ENCODE assay signal across 17 cellular contexts in the genomic region with DNA sequence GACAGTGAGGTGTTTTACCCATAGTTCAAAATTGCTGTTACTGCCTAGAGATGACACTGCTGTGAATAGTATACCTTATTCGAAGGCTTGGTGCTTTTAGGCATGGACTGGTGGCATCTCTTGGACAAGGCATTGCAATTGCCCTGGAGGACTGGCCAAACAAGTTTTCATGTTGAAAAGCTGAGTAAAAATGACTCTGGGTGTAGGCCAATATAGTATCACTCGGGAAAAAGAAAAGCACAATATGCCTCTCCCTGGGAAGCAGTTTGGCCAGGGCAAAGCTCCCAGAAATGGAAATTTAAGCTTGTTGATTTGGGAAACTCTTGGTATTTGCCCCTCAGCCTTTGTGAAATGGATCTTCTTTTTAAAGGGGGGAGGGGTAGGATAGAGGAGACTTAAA. TPM values are rescaled to one million over a fixed set of nuclear protein-coding genes. Genes with fewer than 3 reads are reported as not detected.
A peak's percentile ranks its signal among the peaks of the same experiment; 100 is the strongest.
DNase-seq lines count a peak whose midpoint lies in the region; ATAC-seq, FAIRE-seq and TF ChIP-seq lines count a peak whose summit lies in the region.
"Had no signal": no experiment of that assay in that cellular context is flagged by ENCODE, and none has a peak within 500 bp of the region (broad histone marks: within the 10 kb centered on the region; RNA-seq: fewer than 3 reads in every experiment).

No MANE protein-coding gene starts in this region.

- H3K9me3 ChIP-seq in right lobe of liver (no peaks in the 10 kb centered on the region), HepG2 (ENCODE audit: low read length) (no peaks in the 10 kb centered on the region)
- H3K9me3 ChIP-seq: testis had no signal

- no peak overlapping the region for H3K9ac ChIP-seq in HepG2 (ENCODE audit: insufficient read depth, low read depth, low read length)

- 38% methylated on average over 2 of the region's 2 CpGs for WGBS in right lobe of liver (ENCODE audit: insufficient coverage, low coverage, low lambda C conversion rate, missing lambda C conversion rate)
- 100% methylated on average over 2 of the region's 2 CpGs for WGBS in HepG2 (ENCODE audit: low lambda C conversion rate)

- no peak for TF ChIP-seq RAD21 in HepG2 (CRISPR knock-in tag; IDR thresholded peaks at IDR 0.05)

- no peak overlapping the region for H2AFZ ChIP-seq in HepG2 (ENCODE audit: low read length)

- H3K27me3 ChIP-seq in right lobe of liver (no peaks in the 10 kb centered on the region), HepG2 (ENCODE audit: control insufficient read depth in 1 of 2, insufficient read depth in 2 of 2, low read length in 2 of 2) (no peaks in the 10 kb centered on the region)
- H3K27me3 ChIP-seq: testis had no signal

- H3K36me3 ChIP-seq in right lobe of liver (no peaks in the 10 kb centered on the region), HepG2 (replicated peaks in 1 of 2; ENCODE audit: control insufficient read depth in 1 of 2, insufficient read depth in 2 of 2, low read length in 2 of 2) (peaks cover 0 to 8% of the 10 kb centered on the region in 2 experiments; a peak in 3 of 5 replicates)

- peaks cover 11% of the 10 kb centered on the region for H3K36me3 Mint-ChIP-seq in activated T-helper 17 cell treated with anti-CD3 and anti-CD28 coated beads, Interleukin-2, amount 50 U/mL, for 72 hours (ENCODE audit: low read depth)
- H3K36me3 Mint-ChIP-seq in type B pancreatic cell = peaks cover 20% of the 10 kb centered on the region

- POLR2A ChIA-PET in HepG2 (lab: Yijun Ruan, JAX) = no interaction called here

- TF ChIP-seq EP300 in HepG2 (IDR thresholded peaks at IDR 0.05; ENCODE audit: low read depth in 2 of 2, low read length in 2 of 2) = no peak
- no peak for TF ChIP-seq EP300 in HepG2 (CRISPR knock-in tag; IDR thresholded peaks at IDR 0.05; ENCODE audit: borderline replicate concordance)

- peak; percentile 21 to 42 (median 37) for ATAC-seq in right lobe of liver
- no peak for ATAC-seq in HepG2
- ATAC-seq in activated T-helper 17 cell treated with anti-CD3 and anti-CD28 coated beads, Interleukin-2, amount 50 U/mL, for 72 hours (replicated peaks) = no peak
- peak; percentile 63 for ATAC-seq in left colon
- ATAC-seq in HG02973 (IDR thresholded peaks at IDR 0.05; ENCODE audit: unreplicated experiment) = no peak
- ATAC-seq in HG02981 (IDR thresholded peaks at IDR 0.05; ENCODE audit: unreplicated experiment) = no peak

- no peaks in the 10 kb centered on the region for H4K20me1 ChIP-seq in HepG2 (ENCODE audit: insufficient read depth, low read length)

- peaks cover 39% of the 10 kb centered on the region for H3K79me2 ChIP-seq in HepG2 (ENCODE audit: insufficient read depth, low read length)

- TF ChIP-seq CTCF in right lobe of liver (IDR thresholded peaks at IDR 0.05) (no peak), HepG2 (CRISPR knock-in tag; IDR thresholded peaks at IDR 0.05) (no peak), type B pancreatic cell (conservative IDR thresholded peaks at IDR 0.05) (no peak)

- FAIRE-seq in HepG2 (lab: Jason Lieb, UNC) = no peak
- FAIRE-seq: H54, islet of Langerhans had no signal

- CTCF ChIA-PET in HepG2 (lab: Yijun Ruan, JAX; ENCODE audit: low intra/inter-chr PET ratio, low total read pairs) = no interaction called here

- H3K9me3 Mint-ChIP-seq in activated T-helper 17 cell treated with anti-CD3 and anti-CD28 coated beads, Interleukin-2, amount 50 U/mL, for 72 hours = no peaks in the 10 kb centered on the region
- no peaks in the 10 kb centered on the region for H3K9me3 Mint-ChIP-seq in type B pancreatic cell
- H3K9me3 Mint-ChIP-seq: activated CD4-positive, alpha-beta memory T cell treated with anti-CD3 and anti-CD28 coated beads for 36 hours had no signal

- H3K27ac ChIP-seq in right lobe of liver (peak overlapping the region in 1 of 3 donors; percentile 14), HepG2 (ENCODE audit: extremely low read length, insufficient read depth, low read length) (no peak overlapping the region)
- H3K27ac ChIP-seq: testis had no signal

- no peak overlapping the region for H3K4me3 ChIP-seq in right lobe of liver
- no peak overlapping the region for H3K4me3 ChIP-seq in HepG2 (replicated peaks in 1 of 3; ENCODE audit: insufficient read depth in 1 of 3, low read depth in 2 of 3, low read length in 3 of 3)
- H3K4me3 ChIP-seq: testis had no signal

- in situ Hi-C loops in HepG2 (cut with HindIII; ENCODE audit: extremely low pct_ligation_motif_present, low pct_unique_long_range_greater_than_20kb) = no loop called here

- BruUV-seq in HepG2 (replicated peaks; lab: Mats Ljungman, UMichigan) = no TSS peak

- DNase-seq in right lobe of liver (no peak), HepG2 (ENCODE audit: low spot score) (no peak), left colon (no peak), type B pancreatic cell (ENCODE audit: extremely low spot score, unreplicated experiment) (no peak), NCI-H526 treated with DMSO at 0.1 percent for 48 hours (lab: John Stamatoyannopoulos, UW) (no peak)
- DNase-seq: activated CD4-positive, alpha-beta memory T cell treated with anti-CD3 and anti-CD28 coated beads for 36 hours; activated gamma-delta T cell treated with Interleukin-2 at 50 U/mL for 16 hours; NCI-H1694 treated with DMSO at 0.1 percent for 48 hours; NCI-H524 treated with DMSO at 0.1 percent for 48 hours; stimulated activated CD4-positive, alpha-beta T cell treated with anti-CD3 and anti-CD28 coated beads, Interleukin-15, amount 100 ng/mL, for 24 hours; T-helper 9 cell; testis had no signal

- TF ChIP-seq POLR2A in right lobe of liver (IDR thresholded peaks at IDR 0.05) = no peak
- TF ChIP-seq POLR2A in HepG2 (IDR thresholded peaks at IDR 0.05; ENCODE audit: insufficient read depth in 1 of 2, low read depth in 2 of 2, low read length in 2 of 2) = no peak

- H3K27me3 Mint-ChIP-seq in activated T-helper 17 cell treated with anti-CD3 and anti-CD28 coated beads, Interleukin-2, amount 50 U/mL, for 72 hours = no peaks in the 10 kb centered on the region
- H3K27me3 Mint-ChIP-seq in type B pancreatic cell = no peaks in the 10 kb centered on the region
- H3K27me3 Mint-ChIP-seq: activated CD4-positive, alpha-beta memory T cell treated with anti-CD3 and anti-CD28 coated beads for 36 hours had no signal

- H3K4me2 ChIP-seq in HepG2 (ENCODE audit: low read depth, low read length) = no peak overlapping the region

- H3K27ac Mint-ChIP-seq in activated T-helper 17 cell treated with anti-CD3 and anti-CD28 coated beads, Interleukin-2, amount 50 U/mL, for 72 hours = no peak overlapping the region
- peak overlapping the region; percentile 94 for H3K27ac Mint-ChIP-seq in type B pancreatic cell
- H3K27ac Mint-ChIP-seq: activated CD4-positive, alpha-beta memory T cell treated with anti-CD3 and anti-CD28 coated beads for 36 hours had no signal

- H3K4me1 ChIP-seq in right lobe of liver (no peaks in the 10 kb centered on the region), HepG2 (ENCODE audit: insufficient read depth, low read length) (peaks cover 9% of the 10 kb centered on the region; the same call in 1 of the 2 replicates)

- intact Hi-C loops in right lobe of liver (cut with DNase I) (no loop called here), HepG2 (cut with micrococcal nuclease; ENCODE audit: unreplicated experiment) (no loop called here), left colon (cut with DNase I, micrococcal nuclease) (no loop called here)

- H3K4me1 Mint-ChIP-seq in activated T-helper 17 cell treated with anti-CD3 and anti-CD28 coated beads, Interleukin-2, amount 50 U/mL, for 72 hours = peaks cover 11% of the 10 kb centered on the region
- peaks cover 31% of the 10 kb centered on the region for H3K4me1 Mint-ChIP-seq in type B pancreatic cell (ENCODE audit: unreplicated experiment)

- H3K4me3 Mint-ChIP-seq in activated T-helper 17 cell treated with anti-CD3 and anti-CD28 coated beads, Interleukin-2, amount 50 U/mL, for 72 hours = peak overlapping the region; percentile 26
- H3K4me3 Mint-ChIP-seq in type B pancreatic cell = peak overlapping the region; percentile 52

TF ChIP-seq in HepG2, 621 proteins besides CTCF, POLR2A, EP300 and RAD21 (continues in another document):
- no peak for TF ChIP-seq TOE1 (CRISPR knock-in tag; IDR thresholded peaks at IDR 0.05)
- no peak for TF ChIP-seq MEIS1 (CRISPR knock-in tag; IDR thresholded peaks at IDR 0.05; ENCODE audit: borderline replicate concordance)
- TF ChIP-seq, protein P1, sequence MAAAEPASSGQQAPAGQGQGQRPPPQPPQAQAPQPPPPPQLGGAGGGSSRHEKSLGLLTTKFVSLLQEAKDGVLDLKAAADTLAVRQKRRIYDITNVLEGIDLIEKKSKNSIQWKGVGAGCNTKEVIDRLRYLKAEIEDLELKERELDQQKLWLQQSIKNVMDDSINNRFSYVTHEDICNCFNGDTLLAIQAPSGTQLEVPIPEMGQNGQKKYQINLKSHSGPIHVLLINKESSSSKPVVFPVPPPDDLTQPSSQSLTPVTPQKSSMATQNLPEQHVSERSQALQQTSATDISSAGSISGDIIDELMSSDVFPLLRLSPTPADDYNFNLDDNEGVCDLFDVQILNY (CRISPR knock-in tag; conservative IDR thresholded peaks at IDR 0.05) = no peak

RNA-seq across cellular contexts. Expression of a gene that starts 54.8 kb away (rescaled TPM):
- total RNA-seq in right lobe of liver = 10 to 100 TPM; 10.7 to 16.1 (median 13.5) TPM
- 8.9 and 9.1 TPM in 2 replicates for total RNA-seq in HepG2 (2016; rRNA removed; fragmentation: Illumina TruSeq; extraction: Trizol)
- 16.4 and 18.8 TPM in 2 replicates for total RNA-seq in HepG2 (2016; cell fraction: cytosol; rRNA removed; fragmentation: Illumina TruSeq; extraction: Trizol; ENCODE audit: low read depth)
- 7.5 and 8.4 TPM in 2 replicates for total RNA-seq in HepG2 (2016; cell fraction: insoluble cytoplasmic fraction; rRNA removed; fragmentation: Illumina TruSeq; extraction: Trizol)
- total RNA-seq in HepG2 (2016; cell fraction: membrane; rRNA removed; fragmentation: Illumina TruSeq; extraction: Trizol) = 9.1 and 10.8 TPM in 2 replicates
- 9.9 and 12.6 TPM in 2 replicates for total RNA-seq in HepG2 (2016; cell fraction: nucleus; rRNA removed; fragmentation: Illumina TruSeq; extraction: Trizol)
- polyA plus RNA-seq in HepG2 (2011; rRNA removed) = 9.9 and 11.5 TPM in 2 replicates
- polyA plus RNA-seq in HepG2 (2011; cell fraction: cytosol; rRNA removed) = 5.1 and 6.3 TPM in 2 replicates
- 8.3 and 14.7 TPM in 2 replicates for polyA plus RNA-seq in HepG2 (2011; cell fraction: nucleus; rRNA removed)
- polyA plus RNA-seq in HepG2 (2012) = 9.7 and 11.3 TPM in 2 replicates
- polyA plus RNA-seq in HepG2 (2016; cell fraction: cytosol; fragmentation: Illumina TruSeq; extraction: Trizol; ENCODE audit: low read depth) = 0.28 and 0.34 TPM in 2 replicates
- 6.2 and 8.7 TPM in 2 replicates for polyA plus RNA-seq in HepG2 (2016; cell fraction: insoluble cytoplasmic fraction; fragmentation: Illumina TruSeq; extraction: Trizol; ENCODE audit: low read depth)
- polyA plus RNA-seq in HepG2 (2016; cell fraction: membrane; fragmentation: Illumina TruSeq; extraction: Trizol; ENCODE audit: low read depth) = 1.2 and 1.5 TPM in 2 replicates
- 9.8 and 10.0 TPM in 2 replicates for polyA plus RNA-seq in HepG2 (2016; cell fraction: nucleus; fragmentation: Illumina TruSeq; extraction: Trizol; ENCODE audit: insufficient read depth, low read depth)
- 24.6 and 47.4 TPM in 2 replicates for polyA minus RNA-seq in HepG2 (2011; rRNA and poly(A)+ RNA removed; ENCODE audit: low replicate concordance)
- polyA minus RNA-seq in HepG2 (2011; cell fraction: cytosol; rRNA and poly(A)+ RNA removed) = 9.9 and 12.1 TPM in 2 replicates
- 19.3 and 20.1 TPM in 2 replicates for polyA minus RNA-seq in HepG2 (2011; cell fraction: nucleus; rRNA and poly(A)+ RNA removed)
- 10 to 100 TPM; 27.3 to 41.2 TPM for total RNA-seq in activated T-helper 17 cell treated with anti-CD3 and anti-CD28 coated beads, Interleukin-2, amount 50 U/mL, for 72 hours
- 10 to 100 TPM; 26.3 to 35.3 TPM for total RNA-seq in left colon
- total RNA-seq in type B pancreatic cell (ENCODE audit: low replicate concordance) = 51.5 and 53.1 TPM in 2 replicates

Comparison
In these comparisons a context has a peak if more than half of its experiments do, and no peak if none do; other contexts are left out.
1. ATAC-seq: peak in right lobe of liver (4 of 4) and left colon (single experiment); none in HepG2 (single experiment), activated T-helper 17 cell treated with anti-CD3 and anti-CD28 coated beads, Interleukin-2, amount 50 U/mL, for 72 hours (single experiment), HG02973 (single experiment) and HG02981 (single experiment).